24 cellular contexts compared by ENCODE assay signal in genomic region chr10:101767966-101768790, GRCh38. TPM values are rescaled to one million over a fixed set of nuclear protein-coding genes. Genes with fewer than 3 reads are reported as not detected.
DNase-seq lines count a peak whose midpoint lies in the region; ATAC-seq and TF ChIP-seq lines count a peak whose summit lies in the region.
"Had no signal": no experiment of that assay in that cellular context is flagged by ENCODE, and none has a peak within 500 bp of the region (broad histone marks: within the 10 kb centered on the region; RNA-seq: fewer than 3 reads in every experiment).

No MANE protein-coding gene starts in this region.

- DNase-seq in SK-N-SH = peak; percentile 6
- DNase-seq in endodermal cell = peak; percentile 50
- peak; percentile 35 for DNase-seq in neural progenitor cell (ENCODE audit: low spot score)
- DNase-seq in MG63 = no peak
- DNase-seq in NCI-H187 treated with DMSO at 0.1 percent for 48 hours (lab: John Stamatoyannopoulos, UW) = no peak
- DNase-seq: 8988T; CD8-positive, alpha-beta T cell; DMS153; KBM-7; NCI-H1436; NCI-H345; NCI-H524; NCI-H774; OCI-M1; SW 1271 had no signal

- TF ChIP-seq CTCF in SK-N-SH (IDR thresholded peaks at IDR 0.05) (no peak), endodermal cell (conservative IDR thresholded peaks at IDR 0.05) (no peak), neural progenitor cell (IDR thresholded peaks at IDR 0.05) (no peak)

- H3K4me3 Mint-ChIP-seq in endodermal cell = no peak overlapping the region
- no peak overlapping the region for H3K4me3 Mint-ChIP-seq in neural progenitor cell
- H3K4me3 Mint-ChIP-seq: CD8-positive, alpha-beta T cell had no signal

- no peak for TF ChIP-seq EP300 in SK-N-SH (IDR thresholded peaks at IDR 0.05; ENCODE audit: borderline replicate concordance in 1 of 2, low read depth in 1 of 2, low read length in 1 of 2)

- H3K27me3 Mint-ChIP-seq in endodermal cell (ENCODE audit: insufficient read depth) (peaks cover 3% of the 10 kb centered on the region), neural progenitor cell (ENCODE audit: insufficient read depth, low read depth) (peaks cover 37% of the 10 kb centered on the region)

- no peaks in the 10 kb centered on the region for H3K9me3 ChIP-seq in SK-N-SH
- no peaks in the 10 kb centered on the region for H3K9me3 ChIP-seq in endodermal cell (ENCODE audit: control insufficient read depth, low read length)
- H3K9me3 ChIP-seq in neural progenitor cell (ENCODE audit: low read depth) = no peaks in the 10 kb centered on the region
- no peaks in the 10 kb centered on the region for H3K9me3 ChIP-seq in MG63
- H3K9me3 ChIP-seq: BLaER1 treated with 17β-estradiol and CSF1 and Interleukin-3, amounts not matched to agents 10 nM and 100 nM had no signal

- H3K27me3 ChIP-seq in SK-N-SH (ENCODE audit: insufficient read depth) (peaks cover 6% of the 10 kb centered on the region; the same call in 1 of the 2 replicates), endodermal cell (ENCODE audit: control insufficient read depth, insufficient read depth, low read length, poor library complexity, severe bottlenecking) (no peaks in the 10 kb centered on the region), neural progenitor cell (peaks cover 11% of the 10 kb centered on the region), MG63 (no peaks in the 10 kb centered on the region)

- POLR2A ChIA-PET in SK-N-SH (lab: Yijun Ruan, JAX) = interaction anchor here (1.5 kb wide), 1 partner anchor 50 kb away, joined by 4 read pairs; the partner anchor contains the start of gene OGA

- CTCF ChIA-PET in SK-N-SH (lab: Yijun Ruan, JAX) = interaction anchor here (1.1 to 3.2 kb wide), 7 partner anchors 9 to 554 kb away, joined by 3 to 14 read pairs (median 3); no protein-coding TSS in a partner anchor

- H3K27ac Mint-ChIP-seq in endodermal cell (no peak overlapping the region), neural progenitor cell (peak overlapping the region; percentile 63)
- H3K27ac Mint-ChIP-seq: CD8-positive, alpha-beta T cell had no signal

- no peak for TF ChIP-seq RAD21 in SK-N-SH (IDR thresholded peaks at IDR 0.05; ENCODE audit: low read length)

- H2AFZ ChIP-seq in SK-N-SH (ENCODE audit: low read depth) = no peak overlapping the region
- H2AFZ ChIP-seq in neural progenitor cell (replicated peaks) = no peak overlapping the region

- ATAC-seq in SK-N-SH treated with all-trans-retinoic acid at 6 μM for 48 hours = no peak
- ATAC-seq in HG03135 (IDR thresholded peaks at IDR 0.05; ENCODE audit: unreplicated experiment) = no peak
- ATAC-seq: CD8-positive, alpha-beta T cell; HepG2; Right ventricle myocardium inferior had no signal

- H3K36me3 Mint-ChIP-seq in endodermal cell (ENCODE audit: low read depth) = peaks cover 16% of the 10 kb centered on the region
- no peaks in the 10 kb centered on the region for H3K36me3 Mint-ChIP-seq in neural progenitor cell
- H3K36me3 Mint-ChIP-seq: CD8-positive, alpha-beta T cell had no signal

- no peak overlapping the region for H3K27ac ChIP-seq in SK-N-SH (ENCODE audit: low read depth in 2 of 2, low read length in 1 of 2)
- H3K27ac ChIP-seq in endodermal cell (ENCODE audit: low read depth, low read length) = no peak overlapping the region
- peak overlapping the region; percentile 29 for H3K27ac ChIP-seq in neural progenitor cell
- H3K27ac ChIP-seq: BLaER1 treated with 17β-estradiol and CSF1 and Interleukin-3, amounts not matched to agents 10 nM and 100 nM; HL-60 had no signal

- H4K20me1 ChIP-seq in SK-N-SH (ENCODE audit: insufficient read depth) = no peaks in the 10 kb centered on the region
- no peaks in the 10 kb centered on the region for H4K20me1 ChIP-seq in neural progenitor cell (ENCODE audit: low read depth)

- H3K9ac ChIP-seq in SK-N-SH (no peak overlapping the region), endodermal cell (ENCODE audit: extremely low read depth, low read length, poor library complexity, severe bottlenecking) (no peak overlapping the region), neural progenitor cell (no peak overlapping the region)
- H3K9ac ChIP-seq: BLaER1 treated with 17β-estradiol and CSF1 and Interleukin-3, amounts not matched to agents 10 nM and 100 nM had no signal

- no peaks in the 10 kb centered on the region for H3F3A ChIP-seq in SK-N-SH (replicated peaks; ENCODE audit: insufficient read depth)
- H3F3A ChIP-seq in neural progenitor cell (ENCODE audit: low read depth) = peaks cover 25% of the 10 kb centered on the region

- H3K36me3 ChIP-seq in SK-N-SH (replicated peaks in 1 of 2; ENCODE audit: control insufficient read depth in 1 of 2, insufficient read depth in 2 of 2, low read length in 1 of 2) (no peaks in the 10 kb centered on the region), endodermal cell (ENCODE audit: control insufficient read depth, insufficient read depth, low read length) (peaks cover 48% of the 10 kb centered on the region), neural progenitor cell (no peaks in the 10 kb centered on the region), MG63 (no peaks in the 10 kb centered on the region)
- H3K36me3 ChIP-seq: BLaER1 treated with 17β-estradiol and CSF1 and Interleukin-3, amounts not matched to agents 10 nM and 100 nM had no signal

- H3K4me3 ChIP-seq in SK-N-SH (ENCODE audit: low read depth in 2 of 2, low read length in 1 of 2) (no peak overlapping the region), endodermal cell (ENCODE audit: low read length) (no peak overlapping the region), neural progenitor cell (no peak overlapping the region), MG63 (no peak overlapping the region)
- H3K4me3 ChIP-seq: BLaER1 treated with 17β-estradiol and CSF1 and Interleukin-3, amounts not matched to agents 10 nM and 100 nM had no signal

- H3K79me2 ChIP-seq in SK-N-SH (ENCODE audit: insufficient read depth) = no peaks in the 10 kb centered on the region
- H3K79me2 ChIP-seq in neural progenitor cell (ENCODE audit: low read depth) = no peaks in the 10 kb centered on the region

- H3K9me3 Mint-ChIP-seq in endodermal cell (no peaks in the 10 kb centered on the region), neural progenitor cell (no peaks in the 10 kb centered on the region)
- H3K9me3 Mint-ChIP-seq: CD8-positive, alpha-beta T cell had no signal

- no peaks in the 10 kb centered on the region for H3K4me1 ChIP-seq in SK-N-SH (ENCODE audit: control insufficient read depth in 1 of 2, insufficient read depth in 2 of 2, low read depth in 1 of 2, low read length in 1 of 2)
- H3K4me1 ChIP-seq in endodermal cell (ENCODE audit: control insufficient read depth, insufficient read depth, low read length) = peaks cover 27% of the 10 kb centered on the region
- H3K4me1 ChIP-seq in neural progenitor cell = peaks cover 44% of the 10 kb centered on the region
- H3K4me1 ChIP-seq: BLaER1 treated with 17β-estradiol and CSF1 and Interleukin-3, amounts not matched to agents 10 nM and 100 nM had no signal

- no peak overlapping the region for H3K4me2 ChIP-seq in SK-N-SH
- peak overlapping the region; percentile 18 for H3K4me2 ChIP-seq in neural progenitor cell
- H3K4me2 ChIP-seq: BLaER1 treated with 17β-estradiol and CSF1 and Interleukin-3, amounts not matched to agents 10 nM and 100 nM had no signal

- H3K4me1 Mint-ChIP-seq in endodermal cell (peaks cover 26% of the 10 kb centered on the region), neural progenitor cell (peaks cover 54% of the 10 kb centered on the region)

- 70% methylated on average over 11 of the region's 14 CpGs for WGBS in SK-N-SH (ENCODE audit: low lambda C conversion rate)
- 74 to 82% methylated on average over 9 to 14 of the region's 14 CpGs for WGBS in endodermal cell (ENCODE audit: insufficient coverage in 1 of 2, insufficient read length in 1 of 2), 2 experiments

- no peaks in the 10 kb centered on the region for H3K9me2 ChIP-seq in SK-N-SH

TF ChIP-seq in SK-N-SH, 30 proteins besides CTCF, POLR2A, EP300 and RAD21 (continues in another document):
- no peak for TF ChIP-seq GATA2 (CRISPR knock-in tag; IDR thresholded peaks at IDR 0.05)
- TF ChIP-seq MXI1 (IDR thresholded peaks at IDR 0.05; ENCODE audit: low read depth, low read length) = no peak
- no peak for TF ChIP-seq FOSL2 (IDR thresholded peaks at IDR 0.05; ENCODE audit: borderline replicate concordance, low read depth)
- TF ChIP-seq TEAD4 (IDR thresholded peaks at IDR 0.05; ENCODE audit: borderline replicate concordance, insufficient read depth) = no peak
- no peak for TF ChIP-seq FOXJ3 (CRISPR knock-in tag; IDR thresholded peaks at IDR 0.05)

RNA-seq across cellular contexts. Expression of gene FGF8, which starts 7.7 kb away (rescaled TPM):
- polyA plus RNA-seq in SK-N-SH (2012; rRNA removed) = 0.34 TPM in 1 of 2 replicates, not detected in the other
- polyA plus RNA-seq in SK-N-SH (2012; cell fraction: cytosol; rRNA removed) = 0.06 TPM in 1 of 2 replicates, not detected in the other
- polyA plus RNA-seq in SK-N-SH (2012; cell fraction: nucleus; rRNA removed) = 1.1 and 1.8 TPM in 2 replicates
- 10 to 100 TPM; 13.3 to 46.5 TPM for total RNA-seq in endodermal cell
- 28.6 TPM for polyA plus RNA-seq in endodermal cell (2013, experiment 1 of 2)
- 31.4 TPM for polyA plus RNA-seq in endodermal cell (2013, experiment 2 of 2)
- 17.6 and 32.2 TPM in 2 replicates for total RNA-seq in neural progenitor cell (ENCODE audit: low replicate concordance)
- total RNA-seq in MG63 (2014; rRNA removed; shearing (Covaris generic); ENCODE audit: low replicate concordance) = not detected in 2 replicates
- total RNA-seq: CD8-positive, alpha-beta T cell; H4; HepG2; HT-29; Right ventricle myocardium inferior; SK-MEL-5 had no signal
- polyA plus RNA-seq: HepG2 had no signal

RNA-seq across cellular contexts. Expression of gene NPM3, which starts 15.1 kb away (rescaled TPM):
- polyA plus RNA-seq in SK-N-SH (2012; rRNA removed) = 89.3 and 105 TPM in 2 replicates
- 71.2 and 96.6 TPM in 2 replicates for polyA plus RNA-seq in SK-N-SH (2012; cell fraction: cytosol; rRNA removed)
- polyA plus RNA-seq in SK-N-SH (2012; cell fraction: nucleus; rRNA removed) = 43.9 and 55.4 TPM in 2 replicates
- 100 to 1,000 TPM in 1 of 2 donors, 10 to 100 TPM in 1; 82.2 to 133 TPM for total RNA-seq in endodermal cell
- polyA plus RNA-seq in endodermal cell (2013, experiment 1 of 2) = 81.8 TPM
- polyA plus RNA-seq in endodermal cell (2013, experiment 2 of 2) = 78.0 TPM
- total RNA-seq in neural progenitor cell (ENCODE audit: low replicate concordance) = 93.1 and 149 TPM in 2 replicates
- total RNA-seq in MG63 (2014; rRNA removed; shearing (Covaris generic); ENCODE audit: low replicate concordance) = 30.8 and 87.3 TPM in 2 replicates

RNA-seq across cellular contexts. Expression of gene OGA, which starts 50.1 kb away (rescaled TPM):
- polyA plus RNA-seq in SK-N-SH (2012; rRNA removed) = 24.8 and 36.6 TPM in 2 replicates
- polyA plus RNA-seq in SK-N-SH (2012; cell fraction: cytosol; rRNA removed) = 23.2 and 28.1 TPM in 2 replicates
- polyA plus RNA-seq in SK-N-SH (2012; cell fraction: nucleus; rRNA removed) = 70.8 and 133 TPM in 2 replicates
- total RNA-seq in endodermal cell (100 to 1,000 TPM; 138 to 149 TPM), neural progenitor cell (ENCODE audit: low replicate concordance) (197 and 275 TPM in 2 replicates)
- 104 TPM for polyA plus RNA-seq in endodermal cell (2013, experiment 1 of 2)
- 105 TPM for polyA plus RNA-seq in endodermal cell (2013, experiment 2 of 2)
- 31.3 and 66.7 TPM in 2 replicates for total RNA-seq in MG63 (2014; rRNA removed; shearing (Covaris generic); ENCODE audit: low replicate concordance)

Comparison
In these comparisons a context has a peak if more than half of its experiments do, and no peak if none do; other contexts are left out.
1. DNase-seq: peak in SK-N-SH (single experiment), endodermal cell (single experiment) and neural progenitor cell (single experiment); none in MG63 (single experiment) and NCI-H187 treated with DMSO at 0.1 percent for 48 hours (single experiment).
2. RNA of gene FGF8, which starts 7.7 kb away (total RNA-seq): 13.3 to 46.5 TPM in endodermal cell and 17.6 to 32.2 TPM in neural progenitor cell; not detected in MG63; every median in the first group is over 10 times any median in the second.